In the genomic region with DNA sequence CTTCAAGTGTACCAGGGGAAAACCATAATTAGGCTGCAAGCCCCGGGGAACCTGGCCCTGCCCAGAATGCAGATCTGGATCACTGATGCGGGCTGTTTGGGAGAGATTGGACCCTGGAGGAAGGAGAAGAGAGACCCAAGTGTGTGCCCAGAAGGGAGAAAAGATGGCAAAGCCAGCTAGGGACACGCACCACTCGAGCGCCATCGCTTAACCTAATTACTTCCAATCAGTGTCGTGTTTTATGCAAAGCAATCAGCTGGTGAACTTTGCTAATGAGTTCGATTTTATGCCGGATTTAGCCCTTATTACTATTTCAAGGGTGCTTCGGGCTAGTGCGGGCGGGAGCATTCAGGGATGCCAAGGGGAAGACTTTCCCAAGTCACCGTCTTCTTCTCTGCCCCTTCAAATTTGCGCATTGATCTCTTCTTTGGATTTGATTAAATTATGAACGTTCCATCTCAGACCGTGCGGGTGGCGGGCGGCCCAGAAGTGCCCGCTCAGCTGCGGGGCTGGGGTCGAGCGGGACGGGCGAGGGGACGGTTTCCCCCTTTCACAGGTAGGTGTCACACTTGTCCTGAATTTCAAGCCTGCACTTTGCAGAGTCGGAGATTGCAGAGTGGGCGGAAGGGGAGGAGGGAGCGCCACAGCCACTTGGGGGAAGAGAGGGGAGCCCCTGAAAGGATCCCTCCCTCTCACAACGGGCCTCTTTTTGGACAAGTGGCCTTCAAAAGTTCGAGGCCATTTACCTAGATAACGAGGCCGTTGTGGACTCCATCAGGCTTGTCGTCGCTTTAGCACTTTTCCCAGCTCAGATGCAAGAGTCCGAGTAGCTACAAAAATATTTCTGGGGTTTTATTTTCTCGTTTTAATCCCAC, we compare ENCODE assay signal across 10 cellular contexts. TPM values are rescaled to one million over a fixed set of nuclear protein-coding genes. Genes with fewer than 3 reads are reported as not detected.
DNase-seq lines count a peak whose midpoint lies in the region; ATAC-seq, FAIRE-seq and TF ChIP-seq lines count a peak whose summit lies in the region.
"Had no signal": no experiment of that assay in that cellular context is flagged by ENCODE, and none has a peak within 500 bp of the region (broad histone marks: within the 10 kb centered on the region; RNA-seq: fewer than 3 reads in every experiment).

No MANE protein-coding gene starts in this region.

- TF ChIP-seq CTCF in AG04449 (IDR thresholded peaks at IDR 0.05; ENCODE audit: insufficient read depth, low read length, missing control alignments) (peak; percentile 10), GM13977 (IDR thresholded peaks at IDR 0.05; ENCODE audit: extremely low read depth, insufficient read depth, missing control alignments) (no peak), brain (conservative IDR thresholded peaks at IDR 0.05) (peak; percentile 62 to 75), left lung (IDR thresholded peaks at IDR 0.05) (no peak), D721Med (IDR thresholded peaks at IDR 0.05; ENCODE audit: insufficient read depth, missing control alignments) (no peak)

- 9 to 17% (median 14%) methylated on average over 37 of the region's 37 CpGs for WGBS in small intestine, 3 donors

- POLR2A ChIA-PET in AG04449 (lab: Yijun Ruan, JAX), result no interaction called here

- H3K36me3 Mint-ChIP-seq in brain, result peaks cover 22% of the 10 kb centered on the region

- no peaks in the 10 kb centered on the region for H3K9me3 ChIP-seq in left lung
- H3K9me3 ChIP-seq in small intestine (ENCODE audit: control insufficient read depth, low read depth), result no peaks in the 10 kb centered on the region
- H3K9me3 ChIP-seq: neutrophil had no signal

- DNase-seq in AG04449 (ENCODE audit: low read depth, low spot score) (no peak), GM13977 (ENCODE audit: low spot score) (peak; percentile 36), left lung (peak; percentile 47 to 69), NCI-H146 (lab: John Stamatoyannopoulos, UW) (no peak), small intestine (no peak), D721Med (ENCODE audit: insufficient read length, low spot score) (no peak)

- CTCF ChIA-PET in AG04449 (lab: Yijun Ruan, JAX), result interaction anchor here (0.7 to 4.0 kb wide), 5 partner anchors 11 to 653 kb away, joined by 3 to 17 read pairs (median 4); no protein-coding TSS in a partner anchor

- H3K4me1 ChIP-seq in left lung (peaks cover 4 to 45% of the 10 kb centered on the region in 2 donors), small intestine (ENCODE audit: control insufficient read depth in 2 of 2, insufficient read depth in 1 of 2, low read depth in 1 of 2, low read length in 1 of 2) (peaks cover 0 to 6% of the 10 kb centered on the region in 2 donors)

- H3K27me3 ChIP-seq in left lung (peaks cover 86 to 100% of the 10 kb centered on the region in 2 donors), small intestine (ENCODE audit: control insufficient read depth in 2 of 2, insufficient read depth in 2 of 2, low read length in 2 of 2) (peaks cover 41 to 73% of the 10 kb centered on the region in 2 donors)

- H3K9me3 Mint-ChIP-seq in brain, result peaks cover 0 to 2% (median 0%) of the 10 kb centered on the region in 5 experiments
- H3K9me3 Mint-ChIP-seq: dendritic cell treated with granulocyte-macrophage colony-stimulating factor and Interleukin-4, amounts not matched to agents 40 ng/mL and 50 ng/mL, for 4 days had no signal

- peak overlapping the region; percentile 75 to 86 for H3K27ac ChIP-seq in left lung
- no peak overlapping the region for H3K27ac ChIP-seq in small intestine (ENCODE audit: low read depth in 1 of 2, low read length in 1 of 2)
- H3K27ac ChIP-seq: neutrophil had no signal

- H3K36me3 ChIP-seq in left lung (no peaks in the 10 kb centered on the region), small intestine (ENCODE audit: control insufficient read depth in 2 of 2, insufficient read depth in 2 of 2, low read length in 2 of 2) (no peaks in the 10 kb centered on the region)
- H3K36me3 ChIP-seq: neutrophil had no signal

- H3K4me3 Mint-ChIP-seq in brain, result peak overlapping the region in 4 of 5 experiments; percentile 76 to 91 (median 89)
- H3K4me3 Mint-ChIP-seq: dendritic cell treated with granulocyte-macrophage colony-stimulating factor and Interleukin-4, amounts not matched to agents 40 ng/mL and 50 ng/mL, for 4 days had no signal

- in situ Hi-C loops in GM13977 (cut with MboI; ENCODE audit: low pct_unique_long_range_greater_than_20kb, low sequenced_read_pairs, unreplicated experiment), result loop anchor here (25.0 kb wide), 1 partner anchor 647 kb away; a partner anchor contains a TSS

- peaks cover 86% of the 10 kb centered on the region for H3K27me3 Mint-ChIP-seq in brain

- ATAC-seq in left lung, result peak; percentile 9
- no peak for ATAC-seq in GM18867 (IDR thresholded peaks at IDR 0.05; ENCODE audit: unreplicated experiment)

- H3K27ac Mint-ChIP-seq in brain, result peak overlapping the region in 4 of 5 experiments; percentile 37 to 93 (median 93)
- H3K27ac Mint-ChIP-seq: dendritic cell treated with granulocyte-macrophage colony-stimulating factor and Interleukin-4, amounts not matched to agents 40 ng/mL and 50 ng/mL, for 4 days had no signal

- intact Hi-C loops in left lung (cut with DNase I), result loop anchor here (2.0 to 10.0 kb wide), 2 partner anchors 650 kb away; a partner anchor contains a TSS

- peaks cover 68% of the 10 kb centered on the region for H3K4me1 Mint-ChIP-seq in brain

- H3K4me3 ChIP-seq in AG04449 (ENCODE audit: low read depth, low read length) (peak overlapping the region; percentile 54), left lung (peak overlapping the region; percentile 19 to 54), small intestine (ENCODE audit: low read depth in 1 of 2, low read length in 2 of 2) (no peak overlapping the region)

- FAIRE-seq in small intestine (lab: Jason Lieb, UNC), result no peak
- no peak for FAIRE-seq in D721Med (lab: Jason Lieb, UNC)

RNA-seq across cellular contexts. Expression of a gene that starts 4.1 kb away (rescaled TPM):
- polyA plus RNA-seq in brain (ENCODE audit: insufficient read depth, low read depth, low replicate concordance) (7.9 TPM), small intestine (under 1 TPM in 1 of 3 donors, not detected in 2; 0.13 TPM)
- 10 to 100 TPM; 12.8 to 19.0 TPM for total RNA-seq in left lung

Comparison
In these comparisons a context has a peak if more than half of its experiments do, and no peak if none do; other contexts are left out.
1. DNase-seq: peak in GM13977 (single experiment) and left lung (2 of 2); none in AG04449 (single experiment), NCI-H146 (single experiment), small intestine (single experiment) and D721Med (single experiment).
2. H3K4me3 ChIP-seq: peak in AG04449 (single experiment) and left lung (2 of 2); none in small intestine (0 of 2).
3. CTCF ChIP-seq: peak in AG04449 (single experiment) and brain (2 of 2); none in GM13977 (single experiment), left lung (0 of 2) and D721Med (single experiment).
4. H3K27ac ChIP-seq: peak in left lung (2 of 2); none in small intestine (0 of 2).